8 cellular contexts compared by ENCODE assay signal in the genomic region with DNA sequence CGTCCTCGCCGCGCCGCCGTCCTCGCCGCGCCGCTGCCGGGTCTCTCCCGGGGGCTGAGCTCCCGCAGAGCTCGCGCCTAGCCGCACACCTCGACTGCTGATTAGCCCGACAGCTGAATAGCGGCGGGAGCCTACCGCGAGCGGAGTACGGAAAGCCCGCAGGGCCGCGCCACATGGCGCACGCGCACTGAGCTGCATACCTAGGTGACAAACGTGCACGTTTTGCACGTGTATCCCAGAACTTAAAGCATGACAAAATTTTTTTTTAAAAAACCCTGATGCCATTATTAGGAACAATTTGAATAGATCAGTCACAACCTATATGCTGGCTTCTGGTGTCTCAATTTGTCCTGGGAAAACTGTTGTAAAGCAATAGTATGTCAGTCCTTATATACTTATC. TPM values are rescaled to one million over a fixed set of nuclear protein-coding genes. Genes with fewer than 3 reads are reported as not detected.
DNase-seq lines count a peak whose midpoint lies in the region; ATAC-seq, FAIRE-seq and TF ChIP-seq lines count a peak whose summit lies in the region.

Gene GOLGA8A, minus strand, starts transcription at position 122 of the 400 bp plus-strand sequence. CDS start 48,117 bp downstream, outside the sequence.

- ATAC-seq in GM18520 (IDR thresholded peaks at IDR 0.05; ENCODE audit: unreplicated experiment), result peak; percentile 78
- peak; percentile 50 for ATAC-seq in HG03097 (IDR thresholded peaks at IDR 0.05; ENCODE audit: low FRiP score, unreplicated experiment)
- ATAC-seq in activated CD8-positive, alpha-beta memory T cell treated with anti-CD3 and anti-CD28 coated beads, Interleukin-2, amount 10 ng/mL, durations not matched to agents 7 days and 5 days, result peak; percentile 75

- peaks cover 7% of the 10 kb centered on the region for H3K4me1 ChIP-seq in endothelial cell of umbilical vein (ENCODE audit: control insufficient read depth, extremely low read depth, insufficient read depth, low read length)
- peaks cover 11% of the 10 kb centered on the region for H3K4me1 ChIP-seq in mononuclear cell (ENCODE audit: insufficient read depth, low read length)

- peaks cover 12% of the 10 kb centered on the region for H3K79me2 ChIP-seq in endothelial cell of umbilical vein (ENCODE audit: control insufficient read depth, insufficient read depth, low read length)

- H3K27ac Mint-ChIP-seq in activated CD8-positive, alpha-beta memory T cell treated with anti-CD3 and anti-CD28 coated beads, Interleukin-2, amount 10 ng/mL, durations not matched to agents 7 days and 5 days, result peak within 1 kb of the TSS; percentile 95

- peaks cover 23% of the 10 kb centered on the region for H3K36me3 Mint-ChIP-seq in activated CD8-positive, alpha-beta memory T cell treated with anti-CD3 and anti-CD28 coated beads, Interleukin-2, amount 10 ng/mL, durations not matched to agents 7 days and 5 days

- peaks cover 26% of the 10 kb centered on the region for H3K4me1 Mint-ChIP-seq in activated CD8-positive, alpha-beta memory T cell treated with anti-CD3 and anti-CD28 coated beads, Interleukin-2, amount 10 ng/mL, durations not matched to agents 7 days and 5 days

- H3K4me3 Mint-ChIP-seq in activated CD8-positive, alpha-beta memory T cell treated with anti-CD3 and anti-CD28 coated beads, Interleukin-2, amount 10 ng/mL, durations not matched to agents 7 days and 5 days, result peak within 1 kb of the TSS; percentile 85

- POLR2A ChIA-PET in endothelial cell of umbilical vein (lab: Charles Lee), result no interaction called here

- peak within 1 kb of the TSS; percentile 68 to 78 (median 77) for H3K4me3 ChIP-seq in endothelial cell of umbilical vein (replicated peaks in 1 of 3; ENCODE audit: insufficient read depth in 1 of 3, low read depth in 1 of 3, low read length in 3 of 3)
- H3K4me3 ChIP-seq in mononuclear cell (ENCODE audit: low read length), result peak within 1 kb of the TSS; percentile 44

- H3K27me3 ChIP-seq in endothelial cell of umbilical vein (ENCODE audit: control insufficient read depth in 2 of 2, insufficient read depth in 2 of 2, low read length in 2 of 2), result peaks cover 2 to 8% of the 10 kb centered on the region in 2 experiments
- peaks cover 26% of the 10 kb centered on the region for H3K27me3 ChIP-seq in mononuclear cell (ENCODE audit: insufficient read depth, low read length)

- H3K9me3 Mint-ChIP-seq in activated CD8-positive, alpha-beta memory T cell treated with anti-CD3 and anti-CD28 coated beads, Interleukin-2, amount 10 ng/mL, durations not matched to agents 7 days and 5 days (ENCODE audit: low read depth), result no peaks in the 10 kb centered on the region

- H3K9me3 ChIP-seq in endothelial cell of umbilical vein (replicated peaks; ENCODE audit: control insufficient read depth, insufficient read depth, low read length), result no peaks in the 10 kb centered on the region
- no peaks in the 10 kb centered on the region for H3K9me3 ChIP-seq in mononuclear cell (ENCODE audit: low read depth, low read length)

- TF ChIP-seq POLR2A in endothelial cell of umbilical vein (IDR thresholded peaks at IDR 0.05; ENCODE audit: low read depth, low read length), result no peak

- H3K27ac ChIP-seq in endothelial cell of umbilical vein (ENCODE audit: insufficient read depth, low read depth, low read length), result peak within 1 kb of the TSS; percentile 23

- H4K20me1 ChIP-seq in endothelial cell of umbilical vein (replicated peaks; ENCODE audit: control insufficient read depth, extremely low read depth, insufficient read depth, low read length), result no peaks in the 10 kb centered on the region

- peak; percentile 43 for DNase-seq in NCI-H524 treated with DMSO at 0.1 percent for 48 hours (lab: John Stamatoyannopoulos, UW)
- peak; percentile 88 for DNase-seq in activated CD8-positive, alpha-beta memory T cell treated with anti-CD3 and anti-CD28 coated beads, Interleukin-2, amount 10 ng/mL, durations not matched to agents 7 days and 5 days
- peak; percentile 81 for DNase-seq in endothelial cell of umbilical vein (ENCODE audit: low read depth, low spot score)
- peak; percentile 74 to 79 for DNase-seq in stimulated activated CD8-positive, alpha-beta memory T cell treated with anti-CD3 and anti-CD28 coated beads, Interleukin-2, amount 100 ng/mL, for 48 hours (ENCODE audit: low read depth in 2 of 2)
- no peak for DNase-seq in LoVo (ENCODE audit: low spot score)

- no peak for TF ChIP-seq CTCF in endothelial cell of umbilical vein (IDR thresholded peaks at IDR 0.05; ENCODE audit: extremely low read depth in 1 of 2, insufficient read depth in 1 of 2, low read depth in 1 of 2, low read length in 2 of 2)

- intact Hi-C loops in endothelial cell of umbilical vein (cut with micrococcal nuclease), result loop anchor here (2.0 to 10.0 kb wide), 4 partner anchors 71 to 333 kb away; partner anchors contain the start of genes EMC4, EMC7, LPCAT4 and NOP10

- H3K36me3 ChIP-seq in endothelial cell of umbilical vein (ENCODE audit: control insufficient read depth in 2 of 2, extremely low read depth in 1 of 2, insufficient read depth in 2 of 2, low read length in 2 of 2), result no peaks in the 10 kb centered on the region

- peak within 1 kb of the TSS; percentile 31 for H3K9ac ChIP-seq in endothelial cell of umbilical vein (replicated peaks; ENCODE audit: extremely low read depth, insufficient read depth, low read length)

- CTCF ChIA-PET in activated CD8-positive, alpha-beta memory T cell treated with anti-CD3 and anti-CD28 coated beads, Interleukin-2, amount 10 ng/mL, durations not matched to agents 7 days and 5 days (lab: Charles Lee), result interaction anchor here (0.8 to 1.3 kb wide), 6 partner anchors 13 to 150 kb away, joined by 3 to 8 read pairs (median 4); partner anchors contain the start of genes GOLGA8B and LPCAT4
- CTCF ChIA-PET in endothelial cell of umbilical vein (lab: Charles Lee), result interaction anchor here (0.6 to 1.3 kb wide), 3 partner anchors 101 to 711 kb away, joined by 3 to 4 read pairs (median 3); no protein-coding TSS in a partner anchor

- dilution Hi-C loops in endothelial cell of umbilical vein (cut with MboI; ENCODE audit: extremely low pct_ligation_motif_present, low sequenced_read_pairs), result no loop called here

- peak within 1 kb of the TSS; percentile 77 for H3K4me2 ChIP-seq in endothelial cell of umbilical vein (ENCODE audit: insufficient read depth, low read length)

- FAIRE-seq in endothelial cell of umbilical vein (lab: Jason Lieb, UNC), result peak; percentile 72

- BruUV-seq in endothelial cell of umbilical vein (replicated peaks; lab: Mats Ljungman, UMichigan), result no TSS peak

- H3K27me3 Mint-ChIP-seq in activated CD8-positive, alpha-beta memory T cell treated with anti-CD3 and anti-CD28 coated beads, Interleukin-2, amount 10 ng/mL, durations not matched to agents 7 days and 5 days, result peaks cover 15% of the 10 kb centered on the region

- peak within 1 kb of the TSS; percentile 81 for H2AFZ ChIP-seq in endothelial cell of umbilical vein (ENCODE audit: low read depth, low read length)

- no peaks in the 10 kb centered on the region for H3K9me1 ChIP-seq in endothelial cell of umbilical vein (replicated peaks; ENCODE audit: control insufficient read depth, extremely low read depth, insufficient read depth, low read length)

TF ChIP-seq in endothelial cell of umbilical vein, 7 proteins besides CTCF, POLR2A, EP300 and RAD21:
- peak; percentile 18 for TF ChIP-seq POLR2AphosphoS5 (IDR thresholded peaks at IDR 0.05; ENCODE audit: insufficient read depth, low read depth, low read length)
- no peak for TF ChIP-seq JUN (IDR thresholded peaks at IDR 0.05; ENCODE audit: borderline replicate concordance, insufficient read depth, insufficient read length, low read depth)
- no peak for TF ChIP-seq FOS (IDR thresholded peaks at IDR 0.05; ENCODE audit: borderline replicate concordance, insufficient read depth, low read length)
- peak; percentile 63 for TF ChIP-seq MYC (IDR thresholded peaks at IDR 0.05; ENCODE audit: low read depth, low read length)
- peak; percentile 80 for TF ChIP-seq MAX (IDR thresholded peaks at IDR 0.05; ENCODE audit: insufficient read depth, insufficient read length)
- no peak for TF ChIP-seq GATA2 (IDR thresholded peaks at IDR 0.05; ENCODE audit: insufficient read depth, insufficient read length, low read depth, low read length)
- no peak for TF ChIP-seq EZH2 (IDR thresholded peaks at IDR 0.05; ENCODE audit: borderline replicate concordance, low read depth, low read length, severe bottlenecking)

RNA-seq across cellular contexts. Expression of gene GOLGA8A, which starts in this region (rescaled TPM):
- 100 to 1,000 TPM; 224 to 256 TPM for total RNA-seq in activated CD8-positive, alpha-beta memory T cell treated with anti-CD3 and anti-CD28 coated beads, Interleukin-2, amount 10 ng/mL, durations not matched to agents 7 days and 5 days
- total RNA-seq in endothelial cell of umbilical vein (53.5 and 61.1 TPM in 2 replicates), mononuclear cell (59.4 TPM)
- 12.3 and 17.8 TPM in 2 replicates for polyA plus RNA-seq in endothelial cell of umbilical vein
- 3.0 and 7.0 TPM in 2 replicates for polyA plus RNA-seq in endothelial cell of umbilical vein (2011; cell fraction: cytosol; rRNA removed)
- 304 and 414 TPM in 2 replicates for polyA plus RNA-seq in endothelial cell of umbilical vein (2011; cell fraction: nucleus; rRNA removed)
- 27.2 and 28.7 TPM in 2 replicates for polyA plus RNA-seq in endothelial cell of umbilical vein (2012)
- 11.3 and 15.1 TPM in 2 replicates for polyA minus RNA-seq in endothelial cell of umbilical vein
- 7.0 TPM for polyA minus RNA-seq in endothelial cell of umbilical vein (2011; cell fraction: cytosol; rRNA and poly(A)+ RNA removed)
- polyA minus RNA-seq in endothelial cell of umbilical vein (2011; cell fraction: nucleus; rRNA and poly(A)+ RNA removed), result 27.7 and 30.9 TPM in 2 replicates
